In the genomic region with DNA sequence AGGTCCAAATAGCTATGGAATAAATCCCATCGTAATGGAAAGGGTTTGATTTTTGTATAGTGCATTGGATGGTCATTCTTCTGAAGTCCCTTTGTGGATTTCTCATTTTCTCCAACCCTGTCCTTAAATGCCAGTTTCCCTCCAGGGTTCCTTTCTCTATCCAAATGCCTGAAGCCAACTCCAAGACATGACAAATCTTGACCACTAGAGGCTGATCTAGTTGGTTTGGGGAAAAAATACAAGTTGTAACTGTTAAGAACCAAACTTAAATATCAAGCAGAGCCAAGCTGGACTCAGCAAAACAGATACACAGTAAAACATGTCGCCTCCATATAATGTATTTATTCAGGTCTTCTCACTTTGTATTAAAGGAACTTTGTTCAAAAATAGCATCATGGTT, we compare ENCODE assay signal across 1 cellular context.
TF ChIP-seq lines count a peak whose summit lies in the region.

No MANE protein-coding gene starts in this region.

TF ChIP-seq in HEK293T, 16 proteins besides CTCF, POLR2A, EP300 and RAD21 (continued from another document):
- no peak for TF ChIP-seq ELF4 (IDR thresholded peaks at IDR 0.05)
- no peak for TF ChIP-seq ARNT (IDR thresholded peaks at IDR 0.05)
- TF ChIP-seq FOXK2 (IDR thresholded peaks at IDR 0.05): no peak
- TF ChIP-seq SUZ12 (IDR thresholded peaks at IDR 0.05): no peak
- TF ChIP-seq LEF1 (IDR thresholded peaks at IDR 0.05; ENCODE audit: borderline replicate concordance): no peak
- TF ChIP-seq SP1 (IDR thresholded peaks at IDR 0.05): no peak
- TF ChIP-seq BHLHE40 (IDR thresholded peaks at IDR 0.05; ENCODE audit: borderline replicate concordance): no peak
- TF ChIP-seq TARDBP (IDR thresholded peaks at IDR 0.05): no peak
- TF ChIP-seq ZNF384 (IDR thresholded peaks at IDR 0.05): no peak
- TF ChIP-seq FOXA1 (IDR thresholded peaks at IDR 0.05): no peak
- TF ChIP-seq CTBP1 (IDR thresholded peaks at IDR 0.05; ENCODE audit: borderline replicate concordance): no peak
- no peak for TF ChIP-seq L3MBTL2 (conservative IDR thresholded peaks at IDR 0.05)
